ENCODE assay signal across 2 cellular contexts in the genomic region with DNA sequence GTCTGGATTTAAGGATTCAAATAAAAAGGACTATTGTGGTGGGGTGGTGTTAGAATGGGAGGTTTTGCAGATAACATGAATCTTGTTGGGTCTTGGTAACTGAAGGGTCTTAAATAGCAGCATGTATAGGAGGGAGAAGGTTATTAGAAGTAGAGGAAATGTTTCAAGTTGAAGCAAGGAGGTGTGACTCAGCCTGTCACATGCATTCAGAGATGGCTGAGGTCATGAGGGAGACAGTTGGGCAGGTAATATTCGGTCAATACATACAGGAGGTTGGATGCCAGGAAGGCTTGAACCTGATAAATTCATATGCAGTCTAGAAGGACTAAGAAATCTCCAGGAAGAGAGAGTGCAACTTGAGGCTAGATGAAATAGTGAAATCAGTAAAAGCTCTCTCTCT.
TF ChIP-seq lines count a peak whose summit lies in the region.

No MANE protein-coding gene starts in this region.

TF ChIP-seq in IMR-90, 13 proteins besides CTCF, POLR2A, EP300 and RAD21:
- no peak for TF ChIP-seq CEBPB (IDR thresholded peaks at IDR 0.05; ENCODE audit: low read depth, low read length)
TF ChIP-seq in IMR-90: peak in this region for 0.

TF ChIP-seq in H1, 55 proteins besides CTCF, POLR2A, EP300 and RAD21:
- no peak for TF ChIP-seq KDM4A (IDR thresholded peaks at IDR 0.05; ENCODE audit: low read depth, low read length, severe bottlenecking)
- TF ChIP-seq SP1 (IDR thresholded peaks at IDR 0.05; ENCODE audit: low read depth, low read length) = no peak
- no peak for TF ChIP-seq RBBP5 (IDR thresholded peaks at IDR 0.05; ENCODE audit: borderline replicate concordance, low read depth, low read length)
- no peak for TF ChIP-seq NRF1 (IDR thresholded peaks at IDR 0.05; ENCODE audit: low read depth, low read length)
- TF ChIP-seq CHD2 (IDR thresholded peaks at IDR 0.05; ENCODE audit: low read length) = no peak
- no peak for TF ChIP-seq ATF2 (IDR thresholded peaks at IDR 0.05; ENCODE audit: low read length)
- no peak for TF ChIP-seq BRCA1 (IDR thresholded peaks at IDR 0.05; ENCODE audit: low read depth, low read length)
- TF ChIP-seq HDAC2 (IDR thresholded peaks at IDR 0.05; ENCODE audit: borderline replicate concordance in 1 of 2, low read depth in 2 of 2, low read length in 2 of 2) = no peak
- no peak for TF ChIP-seq TBP (IDR thresholded peaks at IDR 0.05; ENCODE audit: low read depth, low read length)
- TF ChIP-seq TAF7 (optimal IDR thresholded peaks at IDR 0.05; ENCODE audit: borderline replicate concordance, low read depth, low read length) = no peak
- TF ChIP-seq GTF2F1 (IDR thresholded peaks at IDR 0.05; ENCODE audit: borderline replicate concordance, low read depth, low read length) = no peak
- no peak for TF ChIP-seq JUND (IDR thresholded peaks at IDR 0.05; ENCODE audit: low read length)
- TF ChIP-seq SRF (IDR thresholded peaks at IDR 0.05; ENCODE audit: low read depth, low read length) = no peak
- no peak for TF ChIP-seq SP4 (IDR thresholded peaks at IDR 0.05; ENCODE audit: low read length)
- no peak for TF ChIP-seq CEBPB (IDR thresholded peaks at IDR 0.05; ENCODE audit: low read depth, low read length)
- TF ChIP-seq HDAC6 (IDR thresholded peaks at IDR 0.05; ENCODE audit: low read depth, low read length) = no peak
- no peak for TF ChIP-seq SIRT6 (IDR thresholded peaks at IDR 0.05; ENCODE audit: low read length)
